In genomic region chr3:187753516-187753915, GRCh38 we compare ENCODE assay signal across 44 cellular contexts. TPM values are rescaled to one million over a fixed set of nuclear protein-coding genes. Genes with fewer than 3 reads are reported as not detected.
"Had no signal": no experiment of that assay in that cellular context is flagged by ENCODE, and none has a peak within 500 bp of the region (broad histone marks: within the 10 kb centered on the region; RNA-seq: fewer than 3 reads in every experiment).

No MANE protein-coding gene starts in this region.

- DNase-seq: activated effector memory CD4-positive, alpha-beta T cell treated with anti-CD3 and anti-CD28 coated beads, Interleukin-2, amount 50 U/mL, for 16 hours; activated effector memory CD4-positive, alpha-beta T cell treated with Interleukin-2 at 50 U/mL for 16 hours; activated gamma-delta T cell; activated gamma-delta T cell treated with Interleukin-2 at 50 U/mL for 16 hours; activated naive CD4-positive, alpha-beta T cell; activated naive CD4-positive, alpha-beta T cell treated with anti-CD3 and anti-CD28 coated beads for 36 hours; activated naive CD4-positive, alpha-beta T cell treated with anti-CD3 and anti-CD28 coated beads, Interleukin-2, amount 10 ng/mL, durations not matched to agents 7 days and 5 days; activated naive CD4-positive, alpha-beta T cell treated with anti-CD3 and anti-CD28 coated beads, Interleukin-2, amount 50 U/mL, for 16 hours; activated naive CD4-positive, alpha-beta T cell treated with Interleukin-2 at 50 U/mL for 16 hours; activated naive CD8-positive, alpha-beta T cell treated with anti-CD3 and anti-CD28 coated beads for 36 hours; activated naive CD8-positive, alpha-beta T cell treated with anti-CD3 and anti-CD28 coated beads, Interleukin-2, amount 10 ng/mL, durations not matched to agents 7 days and 5 days; activated naive CD8-positive, alpha-beta T cell treated with anti-CD3 and anti-CD28 coated beads, Interleukin-2, amount 50 U/mL, for 24 hours; activated T-cell treated with anti-CD3 and anti-CD28 coated beads for 4 hours; activated T-cell treated with anti-CD3 and anti-CD28 coated beads, Interleukin-2, amount 50 U/mL, for 1 hour; activated T-cell treated with anti-CD3 and anti-CD28 coated beads, Interleukin-2, amount 50 U/mL, for 24 hours; activated T-cell treated with anti-CD3 and anti-CD28 coated beads, Interleukin-2, amount 50 U/mL, for 4 hours; activated T-cell treated with anti-CD3 and anti-CD28 coated beads, Interleukin-2, amount 50 U/mL, for 48 hours; activated T-cell treated with anti-CD3 and anti-CD28 coated beads, Interleukin-2, amount 50 U/mL, for 72 hours; adrenal gland; amniotic stem cell; amygdala; anterior cingulate cortex; aorta; body of pancreas; brain microvascular endothelial cell; caudate nucleus; central memory CD4-positive, alpha-beta T cell had no signal

- H3K4me3 Mint-ChIP-seq: activated naive CD4-positive, alpha-beta T cell treated with anti-CD3 and anti-CD28 coated beads for 36 hours; activated naive CD4-positive, alpha-beta T cell treated with anti-CD3 and anti-CD28 coated beads, Interleukin-2, amount 10 ng/mL, durations not matched to agents 7 days and 5 days; activated naive CD4-positive, alpha-beta T cell treated with anti-CD3 and anti-CD28 coated beads, Interleukin-2, amount 50 U/mL, for 24 hours; activated naive CD8-positive, alpha-beta T cell; activated naive CD8-positive, alpha-beta T cell treated with anti-CD3 and anti-CD28 coated beads for 36 hours; activated naive CD8-positive, alpha-beta T cell treated with anti-CD3 and anti-CD28 coated beads, Interleukin-2, amount 10 ng/mL, durations not matched to agents 7 days and 5 days; activated naive CD8-positive, alpha-beta T cell treated with anti-CD3 and anti-CD28 coated beads, Interleukin-2, amount 50 U/mL, for 24 hours; activated T-cell treated with anti-CD3 and anti-CD28 coated beads, Interleukin-2, amount 50 U/mL, for 24 hours; activated T-cell treated with anti-CD3 and anti-CD28 coated beads, Interleukin-2, amount 50 U/mL, for 4 hours; activated T-cell treated with anti-CD3 and anti-CD28 coated beads, Interleukin-2, amount 50 U/mL, for 72 hours; activated T-helper 1 cell treated with anti-CD3 and anti-CD28 coated beads, Interleukin-12 subunit alpha, Interleukin-12 subunit beta, Interleukin-2, Interleukin-4 antibody, amounts not matched to agents 30 ng/mL and 10 ng/mL and 1 ng/mL, durations not matched to agents 14 hours and 24 hours and 36 hours; activated T-helper 17 cell treated with anti-CD3 and anti-CD28 coated beads, Interleukin-2, amount 50 U/mL, for 72 hours; brain; central memory CD8-positive, alpha-beta T cell had no signal

- H3K36me3 ChIP-seq: adrenal gland, ascending aorta, brain microvascular endothelial cell, breast epithelium, cardiac muscle cell had no signal

- H3K27me3 ChIP-seq: adrenal gland, ascending aorta, body of pancreas, brain microvascular endothelial cell, breast epithelium had no signal

- ATAC-seq: activated naive CD4-positive, alpha-beta T cell treated with anti-CD3 and anti-CD28 coated beads, Interleukin-2, amount 50 U/mL, for 72 hours; activated naive CD8-positive, alpha-beta T cell treated with anti-CD3 and anti-CD28 coated beads, Interleukin-2, amount 50 U/mL, for 24 hours; activated T-cell treated with anti-CD3 and anti-CD28 coated beads, Interleukin-2, amount 50 U/mL, for 4 hours; activated T-cell treated with anti-CD3 and anti-CD28 coated beads, Interleukin-2, amount 50 U/mL, for 72 hours; activated T-helper 17 cell treated with anti-CD3 and anti-CD28 coated beads, Interleukin-2, amount 50 U/mL, for 72 hours; body of pancreas had no signal

- H3K27ac ChIP-seq: adrenal gland, ascending aorta, body of pancreas, brain microvascular endothelial cell, breast epithelium, cardiac muscle cell had no signal

- H3K36me3 Mint-ChIP-seq: activated naive CD4-positive, alpha-beta T cell treated with anti-CD3 and anti-CD28 coated beads, Interleukin-2, amount 50 U/mL, for 24 hours; activated naive CD8-positive, alpha-beta T cell; activated naive CD8-positive, alpha-beta T cell treated with anti-CD3 and anti-CD28 coated beads for 36 hours; brain had no signal

- H3K9me3 Mint-ChIP-seq: activated naive CD4-positive, alpha-beta T cell treated with anti-CD3 and anti-CD28 coated beads for 36 hours; activated naive CD4-positive, alpha-beta T cell treated with anti-CD3 and anti-CD28 coated beads, Interleukin-2, amount 50 U/mL, for 24 hours; activated naive CD8-positive, alpha-beta T cell treated with anti-CD3 and anti-CD28 coated beads for 36 hours; activated naive CD8-positive, alpha-beta T cell treated with anti-CD3 and anti-CD28 coated beads, Interleukin-2, amount 50 U/mL, for 24 hours; activated T-cell treated with anti-CD3 and anti-CD28 coated beads, Interleukin-2, amount 50 U/mL, for 24 hours; activated T-cell treated with anti-CD3 and anti-CD28 coated beads, Interleukin-2, amount 50 U/mL, for 4 hours; activated T-helper 17 cell treated with anti-CD3 and anti-CD28 coated beads, Interleukin-2, amount 50 U/mL, for 72 hours; central memory CD8-positive, alpha-beta T cell had no signal

- H3K9me3 ChIP-seq: adrenal gland, ascending aorta, body of pancreas, breast epithelium had no signal

- H3K4me1 Mint-ChIP-seq: activated T-helper 17 cell treated with anti-CD3 and anti-CD28 coated beads, Interleukin-2, amount 50 U/mL, for 72 hours; central memory CD8-positive, alpha-beta T cell had no signal

- H3K27me3 Mint-ChIP-seq: activated naive CD4-positive, alpha-beta T cell treated with anti-CD3 and anti-CD28 coated beads, Interleukin-2, amount 10 ng/mL, durations not matched to agents 7 days and 5 days; activated naive CD4-positive, alpha-beta T cell treated with anti-CD3 and anti-CD28 coated beads, Interleukin-2, amount 50 U/mL, for 24 hours; activated naive CD8-positive, alpha-beta T cell; activated naive CD8-positive, alpha-beta T cell treated with anti-CD3 and anti-CD28 coated beads for 36 hours; activated naive CD8-positive, alpha-beta T cell treated with anti-CD3 and anti-CD28 coated beads, Interleukin-2, amount 10 ng/mL, durations not matched to agents 7 days and 5 days; activated naive CD8-positive, alpha-beta T cell treated with anti-CD3 and anti-CD28 coated beads, Interleukin-2, amount 50 U/mL, for 24 hours; activated T-cell treated with anti-CD3 and anti-CD28 coated beads, Interleukin-2, amount 50 U/mL, for 24 hours; activated T-helper 17 cell treated with anti-CD3 and anti-CD28 coated beads, Interleukin-2, amount 50 U/mL, for 72 hours; central memory CD8-positive, alpha-beta T cell had no signal

- H3K4me1 ChIP-seq: ascending aorta had no signal

- H3K4me3 ChIP-seq: adrenal gland, ascending aorta, body of pancreas, breast epithelium, cardiac muscle cell had no signal

- H3K27ac Mint-ChIP-seq: activated naive CD4-positive, alpha-beta T cell treated with anti-CD3 and anti-CD28 coated beads for 36 hours; activated naive CD4-positive, alpha-beta T cell treated with anti-CD3 and anti-CD28 coated beads, Interleukin-2, amount 10 ng/mL, durations not matched to agents 7 days and 5 days; activated naive CD4-positive, alpha-beta T cell treated with anti-CD3 and anti-CD28 coated beads, Interleukin-2, amount 50 U/mL, for 24 hours; activated naive CD4-positive, alpha-beta T cell treated with anti-CD3 and anti-CD28 coated beads, Interleukin-2, amount 50 U/mL, for 72 hours; activated naive CD8-positive, alpha-beta T cell; activated naive CD8-positive, alpha-beta T cell treated with anti-CD3 and anti-CD28 coated beads for 36 hours; activated naive CD8-positive, alpha-beta T cell treated with anti-CD3 and anti-CD28 coated beads, Interleukin-2, amount 10 ng/mL, durations not matched to agents 7 days and 5 days; activated naive CD8-positive, alpha-beta T cell treated with anti-CD3 and anti-CD28 coated beads, Interleukin-2, amount 50 U/mL, for 24 hours; activated T-cell treated with anti-CD3 and anti-CD28 coated beads, Interleukin-2, amount 50 U/mL, for 24 hours; activated T-cell treated with anti-CD3 and anti-CD28 coated beads, Interleukin-2, amount 50 U/mL, for 72 hours; activated T-helper 1 cell treated with anti-CD3 and anti-CD28 coated beads, Interleukin-12 subunit alpha, Interleukin-12 subunit beta, Interleukin-2, Interleukin-4 antibody, amounts not matched to agents 30 ng/mL and 10 ng/mL and 1 ng/mL, durations not matched to agents 14 hours and 24 hours and 36 hours; activated T-helper 17 cell treated with anti-CD3 and anti-CD28 coated beads, Interleukin-2, amount 50 U/mL, for 72 hours; activated T-helper 2 cell treated with anti-CD3 and anti-CD28 coated beads, Interferon-gamma antibody, Interleukin-2, Interleukin-4, amounts not matched to agents 10 μg/mL and 5 μg/mL and 100 μg/mL, durations not matched to agents 14 hours and 24 hours and 36 hours; brain had no signal

RNA-seq across cellular contexts. Expression of gene RTP2, which starts 51.2 kb away (rescaled TPM):
- total RNA-seq: activated naive CD4-positive, alpha-beta T cell treated with anti-CD3 and anti-CD28 coated beads for 36 hours; activated naive CD4-positive, alpha-beta T cell treated with anti-CD3 and anti-CD28 coated beads, Interleukin-2, amount 50 U/mL, for 72 hours; activated naive CD8-positive, alpha-beta T cell treated with anti-CD3 and anti-CD28 coated beads for 36 hours; activated naive CD8-positive, alpha-beta T cell treated with anti-CD3 and anti-CD28 coated beads, Interleukin-2, amount 10 ng/mL, durations not matched to agents 7 days and 5 days; activated T-cell treated with anti-CD3 and anti-CD28 coated beads, Interleukin-2, amount 50 U/mL, for 4 hours; activated T-cell treated with anti-CD3 and anti-CD28 coated beads, Interleukin-2, amount 50 U/mL, for 72 hours; activated T-helper 1 cell treated with anti-CD3 and anti-CD28 coated beads, Interleukin-12 subunit alpha, Interleukin-12 subunit beta, Interleukin-2, Interleukin-4 antibody, amounts not matched to agents 30 ng/mL and 10 ng/mL and 1 ng/mL, durations not matched to agents 14 hours and 24 hours and 36 hours; activated T-helper 17 cell treated with anti-CD3 and anti-CD28 coated beads, Interleukin-2, amount 50 U/mL, for 72 hours; activated T-helper 2 cell treated with anti-CD3 and anti-CD28 coated beads, Interferon-gamma antibody, Interleukin-2, Interleukin-4, amounts not matched to agents 10 μg/mL and 5 μg/mL and 100 μg/mL, durations not matched to agents 14 hours and 24 hours and 36 hours; aorta; ascending aorta; astrocyte; body of pancreas; breast epithelium; bronchial epithelial cell; cardiac muscle cell; cardiac septum; cerebellum; chondrocyte had no signal
- polyA plus RNA-seq: adipose tissue, adrenal gland, aorta, cardiac muscle cell had no signal
